Comparison of ENCODE assay signal across 9 cellular contexts in genomic region chr5:138755084-138755748, GRCh38. TPM values are rescaled to one million over a fixed set of nuclear protein-coding genes. Genes with fewer than 3 reads are reported as not detected.
DNase-seq lines count a peak whose midpoint lies in the region; ATAC-seq, FAIRE-seq and TF ChIP-seq lines count a peak whose summit lies in the region.
"Had no signal": no experiment of that assay in that cellular context is flagged by ENCODE, and none has a peak within 500 bp of the region (broad histone marks: within the 10 kb centered on the region; RNA-seq: fewer than 3 reads in every experiment).

No MANE protein-coding gene starts in this region.

- no peaks in the 10 kb centered on the region for H3K9me1 ChIP-seq in endothelial cell of umbilical vein (replicated peaks; ENCODE audit: control insufficient read depth, extremely low read depth, insufficient read depth, low read length)

- intact Hi-C loops in endothelial cell of umbilical vein (cut with micrococcal nuclease): loop anchor here (2.0 kb wide), 2 partner anchors 58 to 180 kb away; partner anchors contain the start of gene HSPA9

- H3K27ac ChIP-seq in endothelial cell of umbilical vein (ENCODE audit: insufficient read depth, low read depth, low read length): peak overlapping the region; percentile 97

- peak overlapping the region; percentile 99 for H3K9ac ChIP-seq in endothelial cell of umbilical vein (replicated peaks; ENCODE audit: extremely low read depth, insufficient read depth, low read length)

- H3K9me3 ChIP-seq in endothelial cell of umbilical vein (replicated peaks; ENCODE audit: control insufficient read depth, insufficient read depth, low read length): no peaks in the 10 kb centered on the region

- peak overlapping the region in 2 of 3 experiments; percentile 86 to 94 for H3K4me3 ChIP-seq in endothelial cell of umbilical vein (replicated peaks in 1 of 3; ENCODE audit: insufficient read depth in 1 of 3, low read depth in 1 of 3, low read length in 3 of 3)
- peak overlapping the region; percentile 90 for H3K4me3 ChIP-seq in skeletal muscle cell (ENCODE audit: low read depth, low read length)

- CTCF ChIA-PET in endothelial cell of umbilical vein (lab: Charles Lee): interaction anchor here (1.4 kb wide), 1 partner anchor 70 kb away, joined by 3 read pairs; no protein-coding TSS in a partner anchor

- dilution Hi-C loops in endothelial cell of umbilical vein (cut with MboI; ENCODE audit: extremely low pct_ligation_motif_present, low sequenced_read_pairs): no loop called here

- no peak for DNase-seq in endothelial cell of umbilical vein (ENCODE audit: low read depth, low spot score)
- DNase-seq in skeletal muscle cell (ENCODE audit: low read depth): no peak
- no peak for DNase-seq in kidney glomerular epithelial cell (lab: John Stamatoyannopoulos, UW)
- no peak for DNase-seq in midbrain (lab: John Stamatoyannopoulos, UW)
- no peak for DNase-seq in GM03348 (ENCODE audit: low spot score)
- DNase-seq: H7 had no signal

- no peak for TF ChIP-seq CTCF in endothelial cell of umbilical vein (IDR thresholded peaks at IDR 0.05; ENCODE audit: extremely low read depth in 1 of 2, insufficient read depth in 1 of 2, low read depth in 1 of 2, low read length in 2 of 2)

- H3K4me1 ChIP-seq in endothelial cell of umbilical vein (ENCODE audit: control insufficient read depth, extremely low read depth, insufficient read depth, low read length): peaks cover 17% of the 10 kb centered on the region

- no TSS peak for BruUV-seq in endothelial cell of umbilical vein (replicated peaks; lab: Mats Ljungman, UMichigan)

- H2AFZ ChIP-seq in endothelial cell of umbilical vein (ENCODE audit: low read depth, low read length): no peak overlapping the region

- no peak for TF ChIP-seq POLR2A in endothelial cell of umbilical vein (IDR thresholded peaks at IDR 0.05; ENCODE audit: low read depth, low read length)

- FAIRE-seq in endothelial cell of umbilical vein (lab: Jason Lieb, UNC): no peak

- H4K20me1 ChIP-seq in endothelial cell of umbilical vein (replicated peaks; ENCODE audit: control insufficient read depth, extremely low read depth, insufficient read depth, low read length): peaks cover 2% of the 10 kb centered on the region

- no peaks in the 10 kb centered on the region for H3K27me3 ChIP-seq in endothelial cell of umbilical vein (ENCODE audit: control insufficient read depth in 2 of 2, insufficient read depth in 2 of 2, low read length in 2 of 2)

- H3K36me3 ChIP-seq in endothelial cell of umbilical vein (ENCODE audit: control insufficient read depth in 2 of 2, extremely low read depth in 1 of 2, insufficient read depth in 2 of 2, low read length in 2 of 2): no peaks in the 10 kb centered on the region

- POLR2A ChIA-PET in endothelial cell of umbilical vein (lab: Charles Lee): no interaction called here

- ATAC-seq in GM18502 (IDR thresholded peaks at IDR 0.05; ENCODE audit: poor library complexity, unreplicated experiment): peak; percentile 44
- peak; percentile 41 for ATAC-seq in HG03354 (IDR thresholded peaks at IDR 0.05; ENCODE audit: poor library complexity, severe bottlenecking, unreplicated experiment)
- no peak for ATAC-seq in HG03521 (IDR thresholded peaks at IDR 0.05; ENCODE audit: unreplicated experiment)

- H3K79me2 ChIP-seq in endothelial cell of umbilical vein (ENCODE audit: control insufficient read depth, insufficient read depth, low read length): peaks cover 64% of the 10 kb centered on the region

- H3K4me2 ChIP-seq in endothelial cell of umbilical vein (ENCODE audit: insufficient read depth, low read length): peak overlapping the region; percentile 97

TF ChIP-seq in endothelial cell of umbilical vein, 7 proteins besides CTCF, POLR2A, EP300 and RAD21:
- TF ChIP-seq, protein P1, sequence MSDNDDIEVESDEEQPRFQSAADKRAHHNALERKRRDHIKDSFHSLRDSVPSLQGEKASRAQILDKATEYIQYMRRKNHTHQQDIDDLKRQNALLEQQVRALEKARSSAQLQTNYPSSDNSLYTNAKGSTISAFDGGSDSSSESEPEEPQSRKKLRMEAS (IDR thresholded peaks at IDR 0.05; ENCODE audit: insufficient read depth, insufficient read length): no peak

RNA-seq across cellular contexts. Expression of gene CTNNA1, which starts 2.0 kb away (rescaled TPM):
- total RNA-seq in endothelial cell of umbilical vein: 394 and 420 TPM in 2 replicates
- 108 and 156 TPM in 2 replicates for polyA plus RNA-seq in endothelial cell of umbilical vein
- 218 and 223 TPM in 2 replicates for polyA plus RNA-seq in endothelial cell of umbilical vein (2011; cell fraction: cytosol; rRNA removed)
- polyA plus RNA-seq in endothelial cell of umbilical vein (2011; cell fraction: nucleus; rRNA removed): 254 and 305 TPM in 2 replicates
- polyA plus RNA-seq in endothelial cell of umbilical vein (2012): 286 and 341 TPM in 2 replicates
- 268 and 305 TPM in 2 replicates for polyA minus RNA-seq in endothelial cell of umbilical vein
- 101 TPM for polyA minus RNA-seq in endothelial cell of umbilical vein (2011; cell fraction: cytosol; rRNA and poly(A)+ RNA removed)
- polyA minus RNA-seq in endothelial cell of umbilical vein (2011; cell fraction: nucleus; rRNA and poly(A)+ RNA removed): 181 and 203 TPM in 2 replicates
